Comparison of ENCODE assay signal across 16 cellular contexts in the genomic region with DNA sequence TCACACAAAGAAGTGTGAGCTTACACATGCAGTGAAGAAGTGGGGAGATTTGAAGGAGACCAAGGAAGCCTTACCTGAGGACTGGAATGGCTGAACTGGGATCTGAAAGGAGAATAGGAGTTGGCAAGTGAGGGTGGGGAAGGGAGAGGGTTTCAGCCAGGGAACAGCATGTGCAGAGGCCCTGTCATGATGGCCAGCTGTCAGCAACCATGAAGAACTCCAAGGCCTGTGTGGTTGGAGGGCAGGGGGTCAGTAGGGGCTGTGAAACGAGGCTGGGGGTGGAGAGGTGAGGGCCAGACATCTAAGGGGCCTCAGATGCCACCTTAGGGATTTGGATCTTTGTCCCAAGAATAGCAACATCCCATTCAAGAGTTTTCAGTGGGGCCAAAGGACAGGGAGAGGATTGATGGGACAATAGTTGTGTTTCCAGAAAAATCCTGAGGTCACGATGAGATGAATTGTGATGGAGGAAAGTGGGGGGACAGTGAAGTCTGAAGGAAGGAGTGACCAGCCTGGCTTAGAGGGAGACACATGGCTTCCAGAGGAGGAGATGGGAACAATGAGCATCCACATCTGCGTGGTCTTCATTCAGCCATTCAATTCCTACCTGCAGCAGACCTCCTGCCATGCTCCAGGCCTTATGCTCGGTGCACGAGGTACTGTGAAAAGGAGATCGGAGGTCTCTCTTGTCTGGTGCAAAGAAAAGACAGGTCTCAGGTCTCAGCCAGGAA.
A peak's percentile ranks its signal among the peaks of the same experiment; 100 is the strongest.
DNase-seq lines count a peak whose midpoint lies in the region; ATAC-seq and TF ChIP-seq lines count a peak whose summit lies in the region.
"Had no signal": no experiment of that assay in that cellular context is flagged by ENCODE, and none has a peak within 500 bp of the region (broad histone marks: within the 10 kb centered on the region; RNA-seq: fewer than 3 reads in every experiment).

No MANE protein-coding gene starts in this region.

- DNase-seq in activated CD8-positive, alpha-beta memory T cell treated with anti-CD3 and anti-CD28 coated beads for 24 hours: peak; percentile 44
- DNase-seq in activated CD8-positive, alpha-beta memory T cell treated with anti-CD3 and anti-CD28 coated beads, Interleukin-2, amount 50 U/mL, for 48 hours: no peak
- peak; percentile 38 for DNase-seq in natural killer cell treated with Interleukin-12 subunit alpha and Interleukin-12 subunit beta and Interleukin-15 and Interleukin-18, amount 100 ng/mL, for 72 hours (ENCODE audit: low spot score)
- no peak for DNase-seq in natural killer cell
- DNase-seq in osteocyte (ENCODE audit: extremely low spot score, unreplicated experiment): peak; percentile 57
- DNase-seq in upper lobe of right lung: peak; percentile 20
- DNase-seq in KG1 (lab: John Stamatoyannopoulos, UW): no peak
- no peak for DNase-seq in naive thymus-derived CD8-positive, alpha-beta T cell
- DNase-seq: AML-193; Caco-2; CD4-positive, alpha-beta T cell; GM23248 had no signal

- no peaks in the 10 kb centered on the region for H3K9me3 ChIP-seq in upper lobe of right lung
- H3K9me3 ChIP-seq: A549, Caco-2, HAP-1 had no signal

- H3K4me1 Mint-ChIP-seq in natural killer cell treated with Interleukin-12 subunit alpha and Interleukin-12 subunit beta and Interleukin-15 and Interleukin-18, amount 100 ng/mL, for 72 hours (ENCODE audit: low read depth in 2 of 2): no peaks in the 10 kb centered on the region
- no peaks in the 10 kb centered on the region for H3K4me1 Mint-ChIP-seq in natural killer cell
- no peaks in the 10 kb centered on the region for H3K4me1 Mint-ChIP-seq in osteocyte (ENCODE audit: unreplicated experiment)
- no peaks in the 10 kb centered on the region for H3K4me1 Mint-ChIP-seq in naive thymus-derived CD8-positive, alpha-beta T cell

- no peaks in the 10 kb centered on the region for H3K9me3 Mint-ChIP-seq in natural killer cell treated with Interleukin-12 subunit alpha and Interleukin-12 subunit beta and Interleukin-15 and Interleukin-18, amount 100 ng/mL, for 72 hours
- H3K9me3 Mint-ChIP-seq in natural killer cell (no peaks in the 10 kb centered on the region), osteocyte (ENCODE audit: unreplicated experiment) (no peaks in the 10 kb centered on the region)
- no peaks in the 10 kb centered on the region for H3K9me3 Mint-ChIP-seq in naive thymus-derived CD8-positive, alpha-beta T cell
- H3K9me3 Mint-ChIP-seq: CD4-positive, alpha-beta T cell had no signal

- no peak overlapping the region for H3K4me3 Mint-ChIP-seq in natural killer cell treated with Interleukin-12 subunit alpha and Interleukin-12 subunit beta and Interleukin-15 and Interleukin-18, amount 100 ng/mL, for 72 hours
- H3K4me3 Mint-ChIP-seq in natural killer cell (no peak overlapping the region), osteocyte (ENCODE audit: unreplicated experiment) (no peak overlapping the region)
- no peak overlapping the region for H3K4me3 Mint-ChIP-seq in naive thymus-derived CD8-positive, alpha-beta T cell
- H3K4me3 Mint-ChIP-seq: CD4-positive, alpha-beta T cell had no signal

- no peak overlapping the region for H3K27ac Mint-ChIP-seq in natural killer cell treated with Interleukin-12 subunit alpha and Interleukin-12 subunit beta and Interleukin-15 and Interleukin-18, amount 100 ng/mL, for 72 hours
- H3K27ac Mint-ChIP-seq in natural killer cell: no peak overlapping the region
- no peak overlapping the region for H3K27ac Mint-ChIP-seq in osteocyte (ENCODE audit: unreplicated experiment)
- no peak overlapping the region for H3K27ac Mint-ChIP-seq in naive thymus-derived CD8-positive, alpha-beta T cell
- H3K27ac Mint-ChIP-seq: CD4-positive, alpha-beta T cell had no signal

- H3K36me3 Mint-ChIP-seq in natural killer cell treated with Interleukin-12 subunit alpha and Interleukin-12 subunit beta and Interleukin-15 and Interleukin-18, amount 100 ng/mL, for 72 hours: no peaks in the 10 kb centered on the region
- no peaks in the 10 kb centered on the region for H3K36me3 Mint-ChIP-seq in natural killer cell
- no peaks in the 10 kb centered on the region for H3K36me3 Mint-ChIP-seq in osteocyte (ENCODE audit: unreplicated experiment)
- H3K36me3 Mint-ChIP-seq in naive thymus-derived CD8-positive, alpha-beta T cell: no peaks in the 10 kb centered on the region

- TF ChIP-seq CTCF in natural killer cell (IDR thresholded peaks at IDR 0.05) (no peak), osteocyte (IDR thresholded peaks at IDR 0.05) (no peak), upper lobe of right lung (IDR thresholded peaks at IDR 0.05) (no peak)

- no peak for ATAC-seq in natural killer cell treated with Interleukin-12 subunit alpha and Interleukin-12 subunit beta and Interleukin-15 and Interleukin-18, amount 100 ng/mL, for 72 hours
- ATAC-seq in natural killer cell (no peak), upper lobe of right lung (no peak)
- no peak for ATAC-seq in naive thymus-derived CD8-positive, alpha-beta T cell
- ATAC-seq: A549 had no signal

- H3K4me1 ChIP-seq in upper lobe of right lung: no peaks in the 10 kb centered on the region
- H3K4me1 ChIP-seq: A549, Caco-2, HAP-1 had no signal

- peaks cover 7 to 19% of the 10 kb centered on the region in 2 donors for H3K27me3 Mint-ChIP-seq in natural killer cell treated with Interleukin-12 subunit alpha and Interleukin-12 subunit beta and Interleukin-15 and Interleukin-18, amount 100 ng/mL, for 72 hours
- peaks cover 4 to 11% of the 10 kb centered on the region in 2 donors for H3K27me3 Mint-ChIP-seq in natural killer cell (ENCODE audit: low read depth in 2 of 2)
- H3K27me3 Mint-ChIP-seq in osteocyte (ENCODE audit: unreplicated experiment): no peaks in the 10 kb centered on the region
- H3K27me3 Mint-ChIP-seq in naive thymus-derived CD8-positive, alpha-beta T cell: peaks cover under 1 to 35% (median 8%) of the 10 kb centered on the region in 5 donors
- H3K27me3 Mint-ChIP-seq: CD4-positive, alpha-beta T cell had no signal

- H3K27ac ChIP-seq in upper lobe of right lung: no peak overlapping the region
- H3K27ac ChIP-seq: 22Rv1, A549, C4-2B, GM23248 had no signal

- H3K36me3 ChIP-seq in upper lobe of right lung: no peaks in the 10 kb centered on the region
- H3K36me3 ChIP-seq: HAP-1 had no signal

- H3K27me3 ChIP-seq in upper lobe of right lung: peaks cover 4% of the 10 kb centered on the region

- POLR2A ChIA-PET in naive thymus-derived CD8-positive, alpha-beta T cell (lab: Charles Lee): no interaction called here

- intact Hi-C loops in natural killer cell (cut with micrococcal nuclease): no loop called here
- intact Hi-C loops in upper lobe of right lung (cut with DNase I): no loop called here

- H3K4me3 ChIP-seq in upper lobe of right lung: no peak overlapping the region
- H3K4me3 ChIP-seq: A549, GM23248, HAP-1 had no signal

Comparison
In these comparisons a context has a peak if more than half of its experiments do, and no peak if none do; other contexts are left out.
1. DNase-seq: peak in activated CD8-positive, alpha-beta memory T cell treated with anti-CD3 and anti-CD28 coated beads for 24 hours (single experiment), natural killer cell treated with Interleukin-12 subunit alpha and Interleukin-12 subunit beta and Interleukin-15 and Interleukin-18, amount 100 ng/mL, for 72 hours (single experiment), osteocyte (single experiment) and upper lobe of right lung (single experiment); none in activated CD8-positive, alpha-beta memory T cell treated with anti-CD3 and anti-CD28 coated beads, Interleukin-2, amount 50 U/mL, for 48 hours (single experiment), natural killer cell (single experiment), KG1 (single experiment) and naive thymus-derived CD8-positive, alpha-beta T cell (0 of 10).